Comparison of ENCODE assay signal across 2 cellular contexts in the genomic region with DNA sequence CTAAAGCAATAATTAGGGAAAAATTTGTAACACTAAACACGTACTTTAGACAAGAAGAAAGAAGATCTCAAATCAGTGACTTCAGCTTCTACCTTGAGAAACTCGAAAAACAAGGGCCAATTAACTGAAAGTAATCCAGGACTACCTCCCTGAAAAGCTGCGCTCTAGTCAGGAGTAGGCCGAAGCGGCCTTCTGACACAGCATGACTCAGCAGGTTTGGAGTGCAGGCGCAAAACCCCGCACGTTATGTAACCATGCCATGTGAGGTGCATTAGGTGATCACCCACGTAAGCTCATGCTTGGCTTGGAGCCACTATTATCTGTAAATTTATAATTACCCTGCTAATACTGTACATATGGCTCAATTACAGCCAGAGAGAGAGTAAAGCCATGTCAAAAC.
TF ChIP-seq lines count a peak whose summit lies in the region.

No MANE protein-coding gene starts in this region.

TF ChIP-seq in IMR-90, 13 proteins besides CTCF, POLR2A, EP300 and RAD21:
- TF ChIP-seq NFE2L2 (IDR thresholded peaks at IDR 0.05; ENCODE audit: low read depth, low read length) (peak; percentile 80), MAZ (IDR thresholded peaks at IDR 0.05; ENCODE audit: borderline replicate concordance, low read depth, low read length) (no peak)

TF ChIP-seq in K562, 482 proteins besides CTCF, POLR2A, EP300 and RAD21 (continues in another document):
- TF ChIP-seq ZFP36 (IDR thresholded peaks at IDR 0.05; ENCODE audit: low read depth, low read length, partially characterized antibody), result peak; percentile 75
- TF ChIP-seq, protein P1, sequence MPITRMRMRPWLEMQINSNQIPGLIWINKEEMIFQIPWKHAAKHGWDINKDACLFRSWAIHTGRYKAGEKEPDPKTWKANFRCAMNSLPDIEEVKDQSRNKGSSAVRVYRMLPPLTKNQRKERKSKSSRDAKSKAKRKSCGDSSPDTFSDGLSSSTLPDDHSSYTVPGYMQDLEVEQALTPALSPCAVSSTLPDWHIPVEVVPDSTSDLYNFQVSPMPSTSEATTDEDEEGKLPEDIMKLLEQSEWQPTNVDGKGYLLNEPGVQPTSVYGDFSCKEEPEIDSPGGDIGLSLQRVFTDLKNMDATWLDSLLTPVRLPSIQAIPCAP (CRISPR knock-in tag; IDR thresholded peaks at IDR 0.05; ENCODE audit: borderline replicate concordance), result no peak
- TF ChIP-seq, protein P2, sequence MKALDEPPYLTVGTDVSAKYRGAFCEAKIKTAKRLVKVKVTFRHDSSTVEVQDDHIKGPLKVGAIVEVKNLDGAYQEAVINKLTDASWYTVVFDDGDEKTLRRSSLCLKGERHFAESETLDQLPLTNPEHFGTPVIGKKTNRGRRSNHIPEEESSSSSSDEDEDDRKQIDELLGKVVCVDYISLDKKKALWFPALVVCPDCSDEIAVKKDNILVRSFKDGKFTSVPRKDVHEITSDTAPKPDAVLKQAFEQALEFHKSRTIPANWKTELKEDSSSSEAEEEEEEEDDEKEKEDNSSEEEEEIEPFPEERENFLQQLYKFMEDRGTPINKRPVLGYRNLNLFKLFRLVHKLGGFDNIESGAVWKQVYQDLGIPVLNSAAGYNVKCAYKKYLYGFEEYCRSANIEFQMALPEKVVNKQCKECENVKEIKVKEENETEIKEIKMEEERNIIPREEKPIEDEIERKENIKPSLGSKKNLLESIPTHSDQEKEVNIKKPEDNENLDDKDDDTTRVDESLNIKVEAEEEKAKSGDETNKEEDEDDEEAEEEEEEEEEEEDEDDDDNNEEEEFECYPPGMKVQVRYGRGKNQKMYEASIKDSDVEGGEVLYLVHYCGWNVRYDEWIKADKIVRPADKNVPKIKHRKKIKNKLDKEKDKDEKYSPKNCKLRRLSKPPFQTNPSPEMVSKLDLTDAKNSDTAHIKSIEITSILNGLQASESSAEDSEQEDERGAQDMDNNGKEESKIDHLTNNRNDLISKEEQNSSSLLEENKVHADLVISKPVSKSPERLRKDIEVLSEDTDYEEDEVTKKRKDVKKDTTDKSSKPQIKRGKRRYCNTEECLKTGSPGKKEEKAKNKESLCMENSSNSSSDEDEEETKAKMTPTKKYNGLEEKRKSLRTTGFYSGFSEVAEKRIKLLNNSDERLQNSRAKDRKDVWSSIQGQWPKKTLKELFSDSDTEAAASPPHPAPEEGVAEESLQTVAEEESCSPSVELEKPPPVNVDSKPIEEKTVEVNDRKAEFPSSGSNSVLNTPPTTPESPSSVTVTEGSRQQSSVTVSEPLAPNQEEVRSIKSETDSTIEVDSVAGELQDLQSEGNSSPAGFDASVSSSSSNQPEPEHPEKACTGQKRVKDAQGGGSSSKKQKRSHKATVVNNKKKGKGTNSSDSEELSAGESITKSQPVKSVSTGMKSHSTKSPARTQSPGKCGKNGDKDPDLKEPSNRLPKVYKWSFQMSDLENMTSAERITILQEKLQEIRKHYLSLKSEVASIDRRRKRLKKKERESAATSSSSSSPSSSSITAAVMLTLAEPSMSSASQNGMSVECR (CRISPR knock-in tag; IDR thresholded peaks at IDR 0.05), result no peak
- TF ChIP-seq ZNF12 (CRISPR knock-in tag; IDR thresholded peaks at IDR 0.05), result no peak
- TF ChIP-seq ILK (tag; IDR thresholded peaks at IDR 0.05; ENCODE audit: borderline replicate concordance, low read depth), result no peak
- TF ChIP-seq EZH2 (IDR thresholded peaks at IDR 0.05; ENCODE audit: borderline replicate concordance, low read depth, low read length), result no peak
- TF ChIP-seq, protein P3, sequence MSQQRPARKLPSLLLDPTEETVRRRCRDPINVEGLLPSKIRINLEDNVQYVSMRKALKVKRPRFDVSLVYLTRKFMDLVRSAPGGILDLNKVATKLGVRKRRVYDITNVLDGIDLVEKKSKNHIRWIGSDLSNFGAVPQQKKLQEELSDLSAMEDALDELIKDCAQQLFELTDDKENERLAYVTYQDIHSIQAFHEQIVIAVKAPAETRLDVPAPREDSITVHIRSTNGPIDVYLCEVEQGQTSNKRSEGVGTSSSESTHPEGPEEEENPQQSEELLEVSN (IDR thresholded peaks at IDR 0.05; ENCODE audit: borderline replicate concordance in 1 of 2, extremely low read depth in 1 of 2, insufficient read depth in 1 of 2, insufficient read length in 1 of 2, low read depth in 1 of 2, low read length in 1 of 2, poor library complexity in 1 of 2, severe bottlenecking in 1 of 2), result peak in 1 of 2 experiments; percentile 13
- no peak for TF ChIP-seq SNRNP70 (optimal IDR thresholded peaks at IDR 0.05; ENCODE audit: low read depth, low read length)
- TF ChIP-seq NR2C1 (IDR thresholded peaks at IDR 0.05), result no peak
- TF ChIP-seq NR2C1 (tag; IDR thresholded peaks at IDR 0.05), result no peak
- TF ChIP-seq PYGO2 (tag; IDR thresholded peaks at IDR 0.05), result no peak
- no peak for TF ChIP-seq SRF (CRISPR knock-in tag; IDR thresholded peaks at IDR 0.05)
- no peak for TF ChIP-seq FOXA3 (CRISPR knock-in tag; conservative IDR thresholded peaks at IDR 0.05 in 1 of 2, IDR thresholded peaks at IDR 0.05 in 1 of 2)
- TF ChIP-seq, protein P4, sequence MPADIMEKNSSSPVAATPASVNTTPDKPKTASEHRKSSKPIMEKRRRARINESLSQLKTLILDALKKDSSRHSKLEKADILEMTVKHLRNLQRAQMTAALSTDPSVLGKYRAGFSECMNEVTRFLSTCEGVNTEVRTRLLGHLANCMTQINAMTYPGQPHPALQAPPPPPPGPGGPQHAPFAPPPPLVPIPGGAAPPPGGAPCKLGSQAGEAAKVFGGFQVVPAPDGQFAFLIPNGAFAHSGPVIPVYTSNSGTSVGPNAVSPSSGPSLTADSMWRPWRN (IDR thresholded peaks at IDR 0.05; ENCODE audit: low read depth), result no peak
- TF ChIP-seq YBX1 (IDR thresholded peaks at IDR 0.05), result no peak
- no peak for TF ChIP-seq JUND (IDR thresholded peaks at IDR 0.05; ENCODE audit: borderline replicate concordance, low read depth, low read length)
- TF ChIP-seq JUND (tag; IDR thresholded peaks at IDR 0.05; ENCODE audit: borderline replicate concordance, low read depth, low read length), result peak; percentile 22; the same call in 1 of the 3 replicates
- TF ChIP-seq ZSCAN32 (CRISPR knock-in tag; IDR thresholded peaks at IDR 0.05), result no peak
- TF ChIP-seq, protein P5, sequence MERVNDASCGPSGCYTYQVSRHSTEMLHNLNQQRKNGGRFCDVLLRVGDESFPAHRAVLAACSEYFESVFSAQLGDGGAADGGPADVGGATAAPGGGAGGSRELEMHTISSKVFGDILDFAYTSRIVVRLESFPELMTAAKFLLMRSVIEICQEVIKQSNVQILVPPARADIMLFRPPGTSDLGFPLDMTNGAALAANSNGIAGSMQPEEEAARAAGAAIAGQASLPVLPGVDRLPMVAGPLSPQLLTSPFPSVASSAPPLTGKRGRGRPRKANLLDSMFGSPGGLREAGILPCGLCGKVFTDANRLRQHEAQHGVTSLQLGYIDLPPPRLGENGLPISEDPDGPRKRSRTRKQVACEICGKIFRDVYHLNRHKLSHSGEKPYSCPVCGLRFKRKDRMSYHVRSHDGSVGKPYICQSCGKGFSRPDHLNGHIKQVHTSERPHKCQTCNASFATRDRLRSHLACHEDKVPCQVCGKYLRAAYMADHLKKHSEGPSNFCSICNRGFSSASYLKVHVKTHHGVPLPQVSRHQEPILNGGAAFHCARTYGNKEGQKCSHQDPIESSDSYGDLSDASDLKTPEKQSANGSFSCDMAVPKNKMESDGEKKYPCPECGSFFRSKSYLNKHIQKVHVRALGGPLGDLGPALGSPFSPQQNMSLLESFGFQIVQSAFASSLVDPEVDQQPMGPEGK (CRISPR knock-in tag; IDR thresholded peaks at IDR 0.05; ENCODE audit: borderline replicate concordance), result no peak
- no peak for TF ChIP-seq DNMT1 (IDR thresholded peaks at IDR 0.05)
- TF ChIP-seq, protein P6, sequence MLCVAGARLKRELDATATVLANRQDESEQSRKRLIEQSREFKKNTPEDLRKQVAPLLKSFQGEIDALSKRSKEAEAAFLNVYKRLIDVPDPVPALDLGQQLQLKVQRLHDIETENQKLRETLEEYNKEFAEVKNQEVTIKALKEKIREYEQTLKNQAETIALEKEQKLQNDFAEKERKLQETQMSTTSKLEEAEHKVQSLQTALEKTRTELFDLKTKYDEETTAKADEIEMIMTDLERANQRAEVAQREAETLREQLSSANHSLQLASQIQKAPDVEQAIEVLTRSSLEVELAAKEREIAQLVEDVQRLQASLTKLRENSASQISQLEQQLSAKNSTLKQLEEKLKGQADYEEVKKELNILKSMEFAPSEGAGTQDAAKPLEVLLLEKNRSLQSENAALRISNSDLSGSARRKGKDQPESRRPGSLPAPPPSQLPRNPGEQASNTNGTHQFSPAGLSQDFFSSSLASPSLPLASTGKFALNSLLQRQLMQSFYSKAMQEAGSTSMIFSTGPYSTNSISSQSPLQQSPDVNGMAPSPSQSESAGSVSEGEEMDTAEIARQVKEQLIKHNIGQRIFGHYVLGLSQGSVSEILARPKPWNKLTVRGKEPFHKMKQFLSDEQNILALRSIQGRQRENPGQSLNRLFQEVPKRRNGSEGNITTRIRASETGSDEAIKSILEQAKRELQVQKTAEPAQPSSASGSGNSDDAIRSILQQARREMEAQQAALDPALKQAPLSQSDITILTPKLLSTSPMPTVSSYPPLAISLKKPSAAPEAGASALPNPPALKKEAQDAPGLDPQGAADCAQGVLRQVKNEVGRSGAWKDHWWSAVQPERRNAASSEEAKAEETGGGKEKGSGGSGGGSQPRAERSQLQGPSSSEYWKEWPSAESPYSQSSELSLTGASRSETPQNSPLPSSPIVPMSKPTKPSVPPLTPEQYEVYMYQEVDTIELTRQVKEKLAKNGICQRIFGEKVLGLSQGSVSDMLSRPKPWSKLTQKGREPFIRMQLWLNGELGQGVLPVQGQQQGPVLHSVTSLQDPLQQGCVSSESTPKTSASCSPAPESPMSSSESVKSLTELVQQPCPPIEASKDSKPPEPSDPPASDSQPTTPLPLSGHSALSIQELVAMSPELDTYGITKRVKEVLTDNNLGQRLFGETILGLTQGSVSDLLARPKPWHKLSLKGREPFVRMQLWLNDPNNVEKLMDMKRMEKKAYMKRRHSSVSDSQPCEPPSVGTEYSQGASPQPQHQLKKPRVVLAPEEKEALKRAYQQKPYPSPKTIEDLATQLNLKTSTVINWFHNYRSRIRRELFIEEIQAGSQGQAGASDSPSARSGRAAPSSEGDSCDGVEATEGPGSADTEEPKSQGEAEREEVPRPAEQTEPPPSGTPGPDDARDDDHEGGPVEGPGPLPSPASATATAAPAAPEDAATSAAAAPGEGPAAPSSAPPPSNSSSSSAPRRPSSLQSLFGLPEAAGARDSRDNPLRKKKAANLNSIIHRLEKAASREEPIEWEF (CRISPR knock-in tag; IDR thresholded peaks at IDR 0.05), result no peak
- TF ChIP-seq ZNF23 (CRISPR knock-in tag; IDR thresholded peaks at IDR 0.05), result no peak
- TF ChIP-seq CEBPG (CRISPR knock-in tag; IDR thresholded peaks at IDR 0.05), result no peak
- no peak for TF ChIP-seq CEBPG (tag; conservative IDR thresholded peaks at IDR 0.05 in 1 of 2, IDR thresholded peaks at IDR 0.05 in 1 of 2)
- peak; percentile 32 for TF ChIP-seq ZFX (CRISPR knock-in tag; IDR thresholded peaks at IDR 0.05)
- TF ChIP-seq ZC3H11A (IDR thresholded peaks at IDR 0.05; ENCODE audit: low read depth, low read length), result no peak
- TF ChIP-seq JUNB (CRISPR knock-in tag; conservative IDR thresholded peaks at IDR 0.05), result no peak
- TF ChIP-seq HDAC8 (tag; IDR thresholded peaks at IDR 0.05), result no peak
- TF ChIP-seq, protein P7, sequence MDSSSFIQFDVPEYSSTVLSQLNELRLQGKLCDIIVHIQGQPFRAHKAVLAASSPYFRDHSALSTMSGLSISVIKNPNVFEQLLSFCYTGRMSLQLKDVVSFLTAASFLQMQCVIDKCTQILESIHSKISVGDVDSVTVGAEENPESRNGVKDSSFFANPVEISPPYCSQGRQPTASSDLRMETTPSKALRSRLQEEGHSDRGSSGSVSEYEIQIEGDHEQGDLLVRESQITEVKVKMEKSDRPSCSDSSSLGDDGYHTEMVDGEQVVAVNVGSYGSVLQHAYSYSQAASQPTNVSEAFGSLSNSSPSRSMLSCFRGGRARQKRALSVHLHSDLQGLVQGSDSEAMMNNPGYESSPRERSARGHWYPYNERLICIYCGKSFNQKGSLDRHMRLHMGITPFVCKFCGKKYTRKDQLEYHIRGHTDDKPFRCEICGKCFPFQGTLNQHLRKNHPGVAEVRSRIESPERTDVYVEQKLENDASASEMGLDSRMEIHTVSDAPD (CRISPR knock-in tag; IDR thresholded peaks at IDR 0.05), result no peak
- no peak for TF ChIP-seq ZNF431 (CRISPR knock-in tag; IDR thresholded peaks at IDR 0.05)
- TF ChIP-seq, protein P8, sequence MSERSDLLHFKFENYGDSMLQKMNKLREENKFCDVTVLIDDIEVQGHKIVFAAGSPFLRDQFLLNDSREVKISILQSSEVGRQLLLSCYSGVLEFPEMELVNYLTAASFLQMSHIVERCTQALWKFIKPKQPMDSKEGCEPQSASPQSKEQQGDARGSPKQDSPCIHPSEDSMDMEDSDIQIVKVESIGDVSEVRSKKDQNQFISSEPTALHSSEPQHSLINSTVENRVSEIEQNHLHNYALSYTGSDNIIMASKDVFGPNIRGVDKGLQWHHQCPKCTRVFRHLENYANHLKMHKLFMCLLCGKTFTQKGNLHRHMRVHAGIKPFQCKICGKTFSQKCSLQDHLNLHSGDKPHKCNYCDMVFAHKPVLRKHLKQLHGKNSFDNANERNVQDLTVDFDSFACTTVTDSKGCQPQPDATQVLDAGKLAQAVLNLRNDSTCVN (CRISPR knock-in tag; IDR thresholded peaks at IDR 0.05), result no peak
- TF ChIP-seq, protein P9, sequence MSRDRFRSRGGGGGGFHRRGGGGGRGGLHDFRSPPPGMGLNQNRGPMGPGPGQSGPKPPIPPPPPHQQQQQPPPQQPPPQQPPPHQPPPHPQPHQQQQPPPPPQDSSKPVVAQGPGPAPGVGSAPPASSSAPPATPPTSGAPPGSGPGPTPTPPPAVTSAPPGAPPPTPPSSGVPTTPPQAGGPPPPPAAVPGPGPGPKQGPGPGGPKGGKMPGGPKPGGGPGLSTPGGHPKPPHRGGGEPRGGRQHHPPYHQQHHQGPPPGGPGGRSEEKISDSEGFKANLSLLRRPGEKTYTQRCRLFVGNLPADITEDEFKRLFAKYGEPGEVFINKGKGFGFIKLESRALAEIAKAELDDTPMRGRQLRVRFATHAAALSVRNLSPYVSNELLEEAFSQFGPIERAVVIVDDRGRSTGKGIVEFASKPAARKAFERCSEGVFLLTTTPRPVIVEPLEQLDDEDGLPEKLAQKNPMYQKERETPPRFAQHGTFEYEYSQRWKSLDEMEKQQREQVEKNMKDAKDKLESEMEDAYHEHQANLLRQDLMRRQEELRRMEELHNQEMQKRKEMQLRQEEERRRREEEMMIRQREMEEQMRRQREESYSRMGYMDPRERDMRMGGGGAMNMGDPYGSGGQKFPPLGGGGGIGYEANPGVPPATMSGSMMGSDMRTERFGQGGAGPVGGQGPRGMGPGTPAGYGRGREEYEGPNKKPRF (IDR thresholded peaks at IDR 0.05; ENCODE audit: low read depth, low read length), result no peak
- no peak for TF ChIP-seq RBM15 (IDR thresholded peaks at IDR 0.05; ENCODE audit: insufficient read depth, low read length)
- TF ChIP-seq, protein P10, sequence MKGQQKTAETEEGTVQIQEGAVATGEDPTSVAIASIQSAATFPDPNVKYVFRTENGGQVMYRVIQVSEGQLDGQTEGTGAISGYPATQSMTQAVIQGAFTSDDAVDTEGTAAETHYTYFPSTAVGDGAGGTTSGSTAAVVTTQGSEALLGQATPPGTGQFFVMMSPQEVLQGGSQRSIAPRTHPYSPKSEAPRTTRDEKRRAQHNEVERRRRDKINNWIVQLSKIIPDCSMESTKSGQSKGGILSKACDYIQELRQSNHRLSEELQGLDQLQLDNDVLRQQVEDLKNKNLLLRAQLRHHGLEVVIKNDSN (CRISPR knock-in tag; IDR thresholded peaks at IDR 0.05), result no peak
- TF ChIP-seq, protein P11, sequence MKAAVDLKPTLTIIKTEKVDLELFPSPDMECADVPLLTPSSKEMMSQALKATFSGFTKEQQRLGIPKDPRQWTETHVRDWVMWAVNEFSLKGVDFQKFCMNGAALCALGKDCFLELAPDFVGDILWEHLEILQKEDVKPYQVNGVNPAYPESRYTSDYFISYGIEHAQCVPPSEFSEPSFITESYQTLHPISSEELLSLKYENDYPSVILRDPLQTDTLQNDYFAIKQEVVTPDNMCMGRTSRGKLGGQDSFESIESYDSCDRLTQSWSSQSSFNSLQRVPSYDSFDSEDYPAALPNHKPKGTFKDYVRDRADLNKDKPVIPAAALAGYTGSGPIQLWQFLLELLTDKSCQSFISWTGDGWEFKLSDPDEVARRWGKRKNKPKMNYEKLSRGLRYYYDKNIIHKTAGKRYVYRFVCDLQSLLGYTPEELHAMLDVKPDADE (conservative IDR thresholded peaks at IDR 0.05; ENCODE audit: control insufficient read depth, low read depth, low read length), result no peak
